14 cellular contexts compared by ENCODE assay signal in the genomic region with DNA sequence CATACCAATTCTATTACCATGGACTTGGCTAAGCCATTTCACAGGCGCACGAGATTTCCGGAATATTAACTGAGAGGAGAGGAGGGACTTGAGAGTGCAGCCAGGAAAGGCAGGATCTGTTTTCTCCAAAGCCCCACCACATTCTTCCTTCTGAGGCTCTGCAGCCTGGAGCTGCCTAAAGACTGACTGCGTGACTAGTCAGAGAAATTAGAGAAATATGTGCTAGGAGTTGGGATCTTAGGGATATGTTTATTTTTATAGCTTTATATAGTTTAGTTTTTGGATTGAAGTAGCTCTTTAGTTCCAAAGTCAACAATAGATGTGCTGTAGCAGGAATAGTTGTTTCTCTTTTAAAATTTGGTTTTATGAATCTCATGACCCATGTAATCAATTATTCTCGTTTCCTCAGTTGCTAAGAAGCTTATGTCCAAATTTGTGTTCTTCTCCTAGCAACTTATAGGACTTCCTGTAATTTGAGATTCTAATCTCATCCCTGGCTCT.
DNase-seq lines count a peak whose midpoint lies in the region; TF ChIP-seq lines count a peak whose summit lies in the region.
"Had no signal": no experiment of that assay in that cellular context is flagged by ENCODE, and none has a peak within 500 bp of the region (broad histone marks: within the 10 kb centered on the region; RNA-seq: fewer than 3 reads in every experiment).

No MANE protein-coding gene starts in this region.

- H3K9me3 Mint-ChIP-seq in MCF 10A (ENCODE audit: unreplicated experiment): peaks cover 4% of the 10 kb centered on the region
- no peaks in the 10 kb centered on the region for H3K9me3 Mint-ChIP-seq in activated naive CD4-positive, alpha-beta T cell treated with anti-CD3 and anti-CD28 coated beads, Interleukin-2, amount 10 ng/mL, durations not matched to agents 7 days and 5 days
- H3K9me3 Mint-ChIP-seq: dendritic cell treated with granulocyte-macrophage colony-stimulating factor and Interleukin-4, amounts not matched to agents 40 ng/mL and 50 ng/mL, for 4 days had no signal

- no peak for TF ChIP-seq POLR2A in sigmoid colon (IDR thresholded peaks at IDR 0.05)

- in situ Hi-C loops in astrocyte of the cerebellum (cut with HindIII; ENCODE audit: low sequenced_read_pairs): no loop called here

- no peak overlapping the region for H3K4ac ChIP-seq in trophoblast cell (ENCODE audit: low read depth, low read length)

- intact Hi-C loops in sigmoid colon (cut with DNase I): no loop called here
- intact Hi-C loops in MCF 10A (cut with micrococcal nuclease): no loop called here

- no peak overlapping the region for H4K8ac ChIP-seq in trophoblast cell (ENCODE audit: low read depth, low read length)

- H3K36me3 ChIP-seq in sigmoid colon (no peaks in the 10 kb centered on the region), trophoblast cell (ENCODE audit: control insufficient read depth in 1 of 2, insufficient read depth in 2 of 2, low read length in 2 of 2) (no peaks in the 10 kb centered on the region)
- H3K36me3 ChIP-seq: HAP-1 had no signal

- H3K36me3 Mint-ChIP-seq in MCF 10A (ENCODE audit: insufficient read depth, unreplicated experiment): no peaks in the 10 kb centered on the region
- H3K36me3 Mint-ChIP-seq in activated naive CD4-positive, alpha-beta T cell treated with anti-CD3 and anti-CD28 coated beads, Interleukin-2, amount 10 ng/mL, durations not matched to agents 7 days and 5 days: no peaks in the 10 kb centered on the region
- H3K36me3 Mint-ChIP-seq: activated naive CD4-positive, alpha-beta T cell treated with anti-CD3 and anti-CD28 coated beads, Interleukin-2, amount 50 U/mL, for 72 hours had no signal

- H3K14ac ChIP-seq in trophoblast cell (ENCODE audit: low read length): no peak overlapping the region

- no peak overlapping the region for H3K4me2 ChIP-seq in trophoblast cell (ENCODE audit: low read length)

- no peak overlapping the region for H3K18ac ChIP-seq in trophoblast cell (ENCODE audit: low read length)

- H3K9ac ChIP-seq in trophoblast cell (ENCODE audit: low read length): no peak overlapping the region

- H3K9me3 ChIP-seq in sigmoid colon (no peaks in the 10 kb centered on the region), trophoblast cell (ENCODE audit: insufficient read depth, low read depth, low read length) (no peaks in the 10 kb centered on the region)
- H3K9me3 ChIP-seq: HAP-1 had no signal

- no peak overlapping the region for H2BK12ac ChIP-seq in trophoblast cell (ENCODE audit: low read length)

- no peak overlapping the region for H3K27ac Mint-ChIP-seq in MCF 10A (ENCODE audit: low read depth, unreplicated experiment)
- no peak overlapping the region for H3K27ac Mint-ChIP-seq in activated naive CD4-positive, alpha-beta T cell treated with anti-CD3 and anti-CD28 coated beads, Interleukin-2, amount 10 ng/mL, durations not matched to agents 7 days and 5 days
- H3K27ac Mint-ChIP-seq: activated naive CD4-positive, alpha-beta T cell treated with anti-CD3 and anti-CD28 coated beads, Interleukin-2, amount 50 U/mL, for 72 hours; dendritic cell treated with granulocyte-macrophage colony-stimulating factor and Interleukin-4, amounts not matched to agents 40 ng/mL and 50 ng/mL, for 4 days; naive B cell; stimulated activated memory B cell treated with anti-CD40 and anti-IgM and Interleukin-4, amounts not matched to agents 10 μg/mL and 1 μg/mL and 100 μg/mL, for 72 hours had no signal

- H3K23ac ChIP-seq in trophoblast cell (ENCODE audit: low read length): no peak overlapping the region

- peak; percentile 8 for DNase-seq in GM03348 (ENCODE audit: low spot score)
- DNase-seq in astrocyte of the cerebellum (ENCODE audit: low read depth): peak; percentile 67
- peak; percentile 70 to 87 for DNase-seq in foreskin fibroblast
- no peak for DNase-seq in sigmoid colon
- DNase-seq in trophoblast cell: no peak
- no peak for DNase-seq in GM20000 (ENCODE audit: low spot score)
- no peak for DNase-seq in MCF 10A (ENCODE audit: unreplicated experiment)
- no peak for DNase-seq in activated naive CD4-positive, alpha-beta T cell treated with anti-CD3 and anti-CD28 coated beads, Interleukin-2, amount 10 ng/mL, durations not matched to agents 7 days and 5 days
- DNase-seq: naive B cell; stimulated activated CD4-positive, alpha-beta T cell treated with anti-CD3 and anti-CD28 coated beads, Interleukin-4, amount 100 ng/mL, for 24 hours had no signal

- no peak overlapping the region for H3K4me3 Mint-ChIP-seq in MCF 10A (ENCODE audit: unreplicated experiment)
- H3K4me3 Mint-ChIP-seq in activated naive CD4-positive, alpha-beta T cell treated with anti-CD3 and anti-CD28 coated beads, Interleukin-2, amount 10 ng/mL, durations not matched to agents 7 days and 5 days: no peak overlapping the region
- H3K4me3 Mint-ChIP-seq: dendritic cell treated with granulocyte-macrophage colony-stimulating factor and Interleukin-4, amounts not matched to agents 40 ng/mL and 50 ng/mL, for 4 days; naive B cell; stimulated activated memory B cell treated with anti-CD40 and anti-IgM and Interleukin-4, amounts not matched to agents 10 μg/mL and 1 μg/mL and 100 μg/mL, for 72 hours had no signal

- TF ChIP-seq CTCF in astrocyte of the cerebellum (IDR thresholded peaks at IDR 0.05; ENCODE audit: low read depth, low read length, missing control alignments) (no peak), foreskin fibroblast (IDR thresholded peaks at IDR 0.05; ENCODE audit: low read depth, low read length) (no peak), sigmoid colon (IDR thresholded peaks at IDR 0.05) (no peak), GM20000 (IDR thresholded peaks at IDR 0.05; ENCODE audit: extremely low read depth, missing control alignments) (no peak), MCF 10A (IDR thresholded peaks at IDR 0.05; ENCODE audit: unreplicated experiment) (no peak)

- H3K27ac ChIP-seq in sigmoid colon (peak overlapping the region in 3 of 4 donors; percentile 51 to 59 (median 52)), trophoblast cell (ENCODE audit: low read depth, low read length) (no peak overlapping the region)

- no peaks in the 10 kb centered on the region for H3K79me2 ChIP-seq in trophoblast cell (ENCODE audit: control insufficient read depth, insufficient read depth, low read length, poor library complexity)

- no TSS peak for BruUV-seq in MCF 10A (replicated peaks; lab: Mats Ljungman, UMichigan)

- no peak overlapping the region for H2AK5ac ChIP-seq in trophoblast cell (ENCODE audit: low read length)

- no peak overlapping the region for H4K12ac ChIP-seq in trophoblast cell (ENCODE audit: low read depth, low read length)

- H2BK120ac ChIP-seq in trophoblast cell (ENCODE audit: insufficient read depth, low read length, poor library complexity): no peak overlapping the region

- CTCF ChIA-PET in MCF 10A (lab: Yijun Ruan, JAX): interaction anchor here (0.7 kb wide), 1 partner anchor 119 kb away, joined by 3 read pairs; no protein-coding TSS in a partner anchor
- CTCF ChIA-PET in activated naive CD4-positive, alpha-beta T cell treated with anti-CD3 and anti-CD28 coated beads, Interleukin-2, amount 10 ng/mL, durations not matched to agents 7 days and 5 days (lab: Charles Lee): no interaction called here

- H3K4me3 ChIP-seq in astrocyte of the cerebellum (ENCODE audit: low read depth, low read length) (no peak overlapping the region), foreskin fibroblast (ENCODE audit: low read depth in 1 of 2, low read length in 2 of 2) (no peak overlapping the region), sigmoid colon (no peak overlapping the region), trophoblast cell (ENCODE audit: low read depth, low read length) (no peak overlapping the region)
- H3K4me3 ChIP-seq: HAP-1 had no signal

- H3K27me3 ChIP-seq in sigmoid colon (no peaks in the 10 kb centered on the region), trophoblast cell (ENCODE audit: insufficient read depth, low read length) (no peaks in the 10 kb centered on the region)

- H3K4me1 Mint-ChIP-seq in MCF 10A (ENCODE audit: insufficient read depth, unreplicated experiment): no peaks in the 10 kb centered on the region
- no peaks in the 10 kb centered on the region for H3K4me1 Mint-ChIP-seq in activated naive CD4-positive, alpha-beta T cell treated with anti-CD3 and anti-CD28 coated beads, Interleukin-2, amount 10 ng/mL, durations not matched to agents 7 days and 5 days
- H3K4me1 Mint-ChIP-seq: naive B cell; stimulated activated memory B cell treated with anti-CD40 and anti-IgM and Interleukin-4, amounts not matched to agents 10 μg/mL and 1 μg/mL and 100 μg/mL, for 72 hours had no signal

- 34 to 61% methylated on average over 5 of the region's 5 CpGs for WGBS in sigmoid colon, 2 donors
- no CpG with 5 or more reads among the region's 5 CpGs for WGBS in trophoblast cell (ENCODE audit: extremely low coverage, insufficient coverage, insufficient read length)

- no peak overlapping the region for H2AFZ ChIP-seq in trophoblast cell (ENCODE audit: insufficient read depth, low read length, poor library complexity)

- no peak overlapping the region for H2BK5ac ChIP-seq in trophoblast cell (ENCODE audit: low read depth, low read length, poor library complexity)

- H3K4me1 ChIP-seq in sigmoid colon (no peaks in the 10 kb centered on the region), trophoblast cell (ENCODE audit: control insufficient read depth in 1 of 2, insufficient read depth in 2 of 2, low read length in 2 of 2) (no peaks in the 10 kb centered on the region)
- H3K4me1 ChIP-seq: HAP-1 had no signal

- POLR2A ChIA-PET in MCF 10A (lab: Yijun Ruan, JAX): no interaction called here

- H4K91ac ChIP-seq in trophoblast cell (ENCODE audit: low read depth, low read length): no peak overlapping the region

- TF ChIP-seq EP300 in sigmoid colon (IDR thresholded peaks at IDR 0.05): no peak

- no peaks in the 10 kb centered on the region for H3K79me1 ChIP-seq in trophoblast cell (ENCODE audit: low read length)

- peaks cover 41% of the 10 kb centered on the region for H3K27me3 Mint-ChIP-seq in MCF 10A (ENCODE audit: insufficient read depth, unreplicated experiment)
- H3K27me3 Mint-ChIP-seq in activated naive CD4-positive, alpha-beta T cell treated with anti-CD3 and anti-CD28 coated beads, Interleukin-2, amount 10 ng/mL, durations not matched to agents 7 days and 5 days: no peaks in the 10 kb centered on the region
- H3K27me3 Mint-ChIP-seq: dendritic cell treated with granulocyte-macrophage colony-stimulating factor and Interleukin-4, amounts not matched to agents 40 ng/mL and 50 ng/mL, for 4 days; naive B cell had no signal

Comparison
In these comparisons a context has a peak if more than half of its experiments do, and no peak if none do; other contexts are left out.
1. DNase-seq: peak in GM03348 (single experiment), astrocyte of the cerebellum (single experiment) and foreskin fibroblast (2 of 2); none in sigmoid colon (single experiment), trophoblast cell (0 of 2), GM20000 (single experiment), MCF 10A (single experiment) and activated naive CD4-positive, alpha-beta T cell treated with anti-CD3 and anti-CD28 coated beads, Interleukin-2, amount 10 ng/mL, durations not matched to agents 7 days and 5 days (single experiment).